ENCODE assay signal across 9 cellular contexts in genomic region chr17:50765454-50766221, GRCh38. TPM values are rescaled to one million over a fixed set of nuclear protein-coding genes. Genes with fewer than 3 reads are reported as not detected.
DNase-seq lines count a peak whose midpoint lies in the region; ATAC-seq and TF ChIP-seq lines count a peak whose summit lies in the region.
"Had no signal": no experiment of that assay in that cellular context is flagged by ENCODE, and none has a peak within 500 bp of the region (broad histone marks: within the 10 kb centered on the region; RNA-seq: fewer than 3 reads in every experiment).

No MANE protein-coding gene starts in this region.

- ATAC-seq in Right ventricle myocardium superior (ENCODE audit: poor library complexity) (peak; percentile 57), left ventricle myocardium superior (peak; percentile 38), aorta (ENCODE audit: low FRiP score) (peak; percentile 66)

- no peaks in the 10 kb centered on the region for H3K36me3 ChIP-seq in right atrium auricular region
- no peaks in the 10 kb centered on the region for H3K36me3 ChIP-seq in aorta (ENCODE audit: control insufficient read depth in 1 of 2, insufficient read depth in 2 of 2, low read length in 1 of 2)
- H3K36me3 ChIP-seq in sigmoid colon, result no peaks in the 10 kb centered on the region
- no peaks in the 10 kb centered on the region for H3K36me3 ChIP-seq in effector memory CD4-positive, alpha-beta T cell (ENCODE audit: control insufficient read depth, insufficient read depth, low read length)

- H3K9me3 ChIP-seq in right atrium auricular region (no peaks in the 10 kb centered on the region), aorta (ENCODE audit: control insufficient read depth, low read length) (no peaks in the 10 kb centered on the region), sigmoid colon (no peaks in the 10 kb centered on the region)
- H3K9me3 ChIP-seq in effector memory CD4-positive, alpha-beta T cell (ENCODE audit: control insufficient read depth, low read length), result no peaks in the 10 kb centered on the region

- H3K27ac ChIP-seq in right atrium auricular region (no peak overlapping the region), aorta (ENCODE audit: low read depth in 1 of 2, low read length in 2 of 2) (no peak overlapping the region), sigmoid colon (peak overlapping the region in 2 of 4 donors; percentile 20 to 31)
- H3K27ac ChIP-seq in effector memory CD4-positive, alpha-beta T cell (ENCODE audit: insufficient read depth, low read length, poor library complexity, severe bottlenecking), result no peak overlapping the region

- 30 to 32% methylated on average over 9 of the region's 9 CpGs for WGBS in aorta, 2 donors
- 19 to 40% methylated on average over 9 of the region's 9 CpGs for WGBS in sigmoid colon, 2 donors

- H3K4me1 ChIP-seq in right atrium auricular region (no peaks in the 10 kb centered on the region), aorta (ENCODE audit: control insufficient read depth in 1 of 2, insufficient read depth in 2 of 2, low read length in 2 of 2) (no peaks in the 10 kb centered on the region), sigmoid colon (peaks cover 0 to 28% (median 24%) of the 10 kb centered on the region in 4 donors)
- H3K4me1 ChIP-seq in effector memory CD4-positive, alpha-beta T cell (ENCODE audit: control insufficient read depth, insufficient read depth, low read length, poor library complexity, severe bottlenecking), result peaks cover 4% of the 10 kb centered on the region

- intact Hi-C loops in Right ventricle myocardium superior (cut with DNase I) (no loop called here), left ventricle myocardium superior (cut with micrococcal nuclease) (no loop called here), aorta (cut with DNase I) (no loop called here), sigmoid colon (cut with DNase I) (no loop called here)

- DNase-seq in Right ventricle myocardium superior, result peak; percentile 63
- DNase-seq in right atrium auricular region (ENCODE audit: low spot score), result no peak
- peak; percentile 76 for DNase-seq in NOMO-1 treated with DMSO at 0.1 percent for 48 hours (lab: John Stamatoyannopoulos, UW; ENCODE audit: unreplicated experiment)
- DNase-seq in left ventricle myocardium superior, result peak; percentile 40
- DNase-seq in aorta, result peak in 1 of 2 donors; percentile 57
- no peak for DNase-seq in sigmoid colon
- no peak for DNase-seq in NCI-H82 (lab: John Stamatoyannopoulos, UW)
- no peak for DNase-seq in effector memory CD4-positive, alpha-beta T cell
- DNase-seq: hippocampal formation had no signal

- TF ChIP-seq CTCF in right atrium auricular region (IDR thresholded peaks at IDR 0.05) (no peak), sigmoid colon (IDR thresholded peaks at IDR 0.05) (no peak)

- H3K27me3 ChIP-seq in right atrium auricular region, result no peaks in the 10 kb centered on the region
- H3K27me3 ChIP-seq in aorta (ENCODE audit: control insufficient read depth in 1 of 2, insufficient read depth in 2 of 2, low read length in 1 of 2), result no peaks in the 10 kb centered on the region
- H3K27me3 ChIP-seq in sigmoid colon, result no peaks in the 10 kb centered on the region
- H3K27me3 ChIP-seq in effector memory CD4-positive, alpha-beta T cell (replicated peaks; ENCODE audit: control insufficient read depth, insufficient read depth, low read length, poor library complexity, severe bottlenecking), result peaks cover 2% of the 10 kb centered on the region

- H3K4me3 ChIP-seq in right atrium auricular region (no peak overlapping the region), aorta (ENCODE audit: low read length in 2 of 2) (no peak overlapping the region), sigmoid colon (no peak overlapping the region)
- no peak overlapping the region for H3K4me3 ChIP-seq in effector memory CD4-positive, alpha-beta T cell (ENCODE audit: insufficient read depth, low read depth, low read length, poor library complexity, severe bottlenecking)

- no peak for TF ChIP-seq EP300 in sigmoid colon (IDR thresholded peaks at IDR 0.05)

- no peak for TF ChIP-seq POLR2A in sigmoid colon (IDR thresholded peaks at IDR 0.05)

RNA-seq across cellular contexts. Expression of gene ANKRD40CL, which starts 1.7 kb away (rescaled TPM):
- total RNA-seq in Right ventricle myocardium superior (not detected), right atrium auricular region (not detected), left ventricle myocardium superior (not detected), aorta (not detected), sigmoid colon (not detected)
- polyA plus RNA-seq in aorta (10 to 100 TPM in 1 of 2 donors, under 1 TPM in 1; 0.26 to 23.0 TPM), sigmoid colon (100 to 1,000 TPM in 2 of 3 donors, 10 to 100 TPM in 1; 60.4 to 234 (median 191) TPM)

RNA-seq across cellular contexts. Expression of gene LUC7L3, which starts 46.2 kb away (rescaled TPM):
- 58.1 TPM for total RNA-seq in Right ventricle myocardium superior
- total RNA-seq in right atrium auricular region, result 10 to 100 TPM; 19.6 to 31.3 TPM
- total RNA-seq in left ventricle myocardium superior, result 53.3 TPM
- total RNA-seq in aorta, result 100 to 1,000 TPM; 123 to 189 TPM
- polyA plus RNA-seq in aorta, result 100 to 1,000 TPM; 147 to 852 TPM
- 100 to 1,000 TPM in 1 of 4 donors, 10 to 100 TPM in 3; 65.6 to 165 (median 76.2) TPM for total RNA-seq in sigmoid colon
- 100 to 1,000 TPM in 1 of 3 donors, 10 to 100 TPM in 2; 43.2 to 188 (median 70.8) TPM for polyA plus RNA-seq in sigmoid colon

RNA-seq across cellular contexts. Expression of gene ANKRD40, which starts 57.9 kb away (rescaled TPM):
- 58.4 TPM for total RNA-seq in Right ventricle myocardium superior
- 10 to 100 TPM; 30.5 to 33.8 TPM for total RNA-seq in right atrium auricular region
- 54.4 TPM for total RNA-seq in left ventricle myocardium superior
- 10 to 100 TPM; 53.2 to 55.5 TPM for total RNA-seq in aorta
- 10 to 100 TPM; 19.1 to 20.5 TPM for polyA plus RNA-seq in aorta
- 10 to 100 TPM; 51.2 to 76.3 (median 63.7) TPM for total RNA-seq in sigmoid colon
- polyA plus RNA-seq in sigmoid colon, result 10 to 100 TPM; 12.3 to 14.4 (median 12.9) TPM

Comparison
In these comparisons a context has a peak if more than half of its experiments do, and no peak if none do; other contexts are left out.
1. DNase-seq: peak in Right ventricle myocardium superior (single experiment), NOMO-1 treated with DMSO at 0.1 percent for 48 hours (single experiment) and left ventricle myocardium superior (single experiment); none in right atrium auricular region (single experiment), sigmoid colon (single experiment), NCI-H82 (single experiment) and effector memory CD4-positive, alpha-beta T cell (0 of 3).
2. Peak in every context shown above with its lines, with median percentiles within 50 percentile points of each other: ATAC-seq.